Comparison of ENCODE assay signal across 8 cellular contexts in genomic region chr1:223832637-223832943, GRCh38. TPM values are rescaled to one million over a fixed set of nuclear protein-coding genes. Genes with fewer than 3 reads are reported as not detected.
DNase-seq lines count a peak whose midpoint lies in the region; ATAC-seq, FAIRE-seq and TF ChIP-seq lines count a peak whose summit lies in the region.

No MANE protein-coding gene starts in this region.

- H3K4me3 Mint-ChIP-seq in natural killer cell treated with Interleukin-12 subunit alpha and Interleukin-12 subunit beta and Interleukin-15 and Interleukin-18, amount 100 ng/mL, for 72 hours, result no peak overlapping the region

- H3K4me3 ChIP-seq in body of pancreas, result no peak overlapping the region

- no peak for DNase-seq in GM18507 (ENCODE audit: extremely low spot score, insufficient read length, low read depth)
- peak in 1 of 4 donors; percentile 33 for DNase-seq in body of pancreas
- DNase-seq in natural killer cell treated with Interleukin-12 subunit alpha and Interleukin-12 subunit beta and Interleukin-15 and Interleukin-18, amount 100 ng/mL, for 72 hours (ENCODE audit: low spot score), result no peak
- no peak for DNase-seq in amniotic stem cell (lab: John Stamatoyannopoulos, UW)
- DNase-seq in NCI-H524 treated with DMSO at 0.1 percent for 48 hours (lab: John Stamatoyannopoulos, UW), result no peak
- DNase-seq in NCI-H510A treated with DMSO at 0.1 percent for 48 hours (lab: John Stamatoyannopoulos, UW), result no peak

- H3K27ac ChIP-seq in body of pancreas, result peak overlapping the region in 3 of 4 donors; percentile 21 to 75 (median 63)

- no peaks in the 10 kb centered on the region for H3K36me3 ChIP-seq in body of pancreas (replicated peaks in 1 of 2; ENCODE audit: insufficient read depth in 1 of 2, low read depth in 2 of 2)

- H3K36me3 Mint-ChIP-seq in natural killer cell treated with Interleukin-12 subunit alpha and Interleukin-12 subunit beta and Interleukin-15 and Interleukin-18, amount 100 ng/mL, for 72 hours, result peaks cover 10% of the 10 kb centered on the region

- FAIRE-seq in GM18507 (lab: Jason Lieb, UNC), result peak; percentile 59

- 41 to 59% methylated on average over 3 of the region's 3 CpGs for WGBS in body of pancreas, 2 donors

- H3K4me1 ChIP-seq in body of pancreas, result peaks cover 41% of the 10 kb centered on the region

- TF ChIP-seq CTCF in body of pancreas (IDR thresholded peaks at IDR 0.05), result no peak

- no peaks in the 10 kb centered on the region for H3K9me3 Mint-ChIP-seq in natural killer cell treated with Interleukin-12 subunit alpha and Interleukin-12 subunit beta and Interleukin-15 and Interleukin-18, amount 100 ng/mL, for 72 hours

- H3K27ac Mint-ChIP-seq in natural killer cell treated with Interleukin-12 subunit alpha and Interleukin-12 subunit beta and Interleukin-15 and Interleukin-18, amount 100 ng/mL, for 72 hours, result no peak overlapping the region

- no peaks in the 10 kb centered on the region for H3K9me3 ChIP-seq in body of pancreas

- ATAC-seq in HG03432 (IDR thresholded peaks at IDR 0.05; ENCODE audit: unreplicated experiment) (peak; percentile 50), body of pancreas (no peak), HG02763 (IDR thresholded peaks at IDR 0.05; ENCODE audit: unreplicated experiment) (no peak)
- peak; percentile 64 to 71 for ATAC-seq in natural killer cell treated with Interleukin-12 subunit alpha and Interleukin-12 subunit beta and Interleukin-15 and Interleukin-18, amount 100 ng/mL, for 72 hours

- H3K27me3 ChIP-seq in body of pancreas, result no peaks in the 10 kb centered on the region

- intact Hi-C loops in body of pancreas (cut with DNase I), result no loop called here

- no peak for TF ChIP-seq POLR2A in body of pancreas (IDR thresholded peaks at IDR 0.05)

- H3K27me3 Mint-ChIP-seq in natural killer cell treated with Interleukin-12 subunit alpha and Interleukin-12 subunit beta and Interleukin-15 and Interleukin-18, amount 100 ng/mL, for 72 hours, result no peaks in the 10 kb centered on the region

- peaks cover 13 to 18% of the 10 kb centered on the region in 2 donors for H3K4me1 Mint-ChIP-seq in natural killer cell treated with Interleukin-12 subunit alpha and Interleukin-12 subunit beta and Interleukin-15 and Interleukin-18, amount 100 ng/mL, for 72 hours (ENCODE audit: low read depth in 2 of 2)

RNA-seq across cellular contexts. Expression of gene TP53BP2, which starts 13.2 kb away (rescaled TPM):
- 10 to 100 TPM; 22.3 to 30.0 TPM for total RNA-seq in body of pancreas
- 100 to 1,000 TPM; 122 to 174 TPM for total RNA-seq in natural killer cell treated with Interleukin-12 subunit alpha and Interleukin-12 subunit beta and Interleukin-15 and Interleukin-18, amount 100 ng/mL, for 72 hours

Comparison
In these comparisons a context has a peak if more than half of its experiments do, and no peak if none do; other contexts are left out.
1. ATAC-seq: peak in HG03432 (single experiment) and natural killer cell treated with Interleukin-12 subunit alpha and Interleukin-12 subunit beta and Interleukin-15 and Interleukin-18, amount 100 ng/mL, for 72 hours (2 of 2); none in body of pancreas (single experiment) and HG02763 (single experiment).